ENCODE assay signal across 1 cellular context in genomic region chr6:85449818-85450577, GRCh38.
TF ChIP-seq lines count a peak whose summit lies in the region.

TSS of gene NT5E (plus strand) at chr6:85450083. CDS start at chr6:85450140, 57 bp downstream.

TF ChIP-seq in GM12878, 131 proteins besides CTCF, POLR2A, EP300 and RAD21 (continued from another document):
- TF ChIP-seq HSF1 (IDR thresholded peaks at IDR 0.05; ENCODE audit: low read depth, low read length) = no peak
- no peak for TF ChIP-seq GATAD2B (conservative IDR thresholded peaks at IDR 0.05; ENCODE audit: low read depth)
- TF ChIP-seq YBX1 (IDR thresholded peaks at IDR 0.05) = no peak
- TF ChIP-seq CREB1 (IDR thresholded peaks at IDR 0.05; ENCODE audit: low read depth) = peak; percentile 46
- TF ChIP-seq MAX (IDR thresholded peaks at IDR 0.05; ENCODE audit: low read depth, low read length) = peak; percentile 9
- TF ChIP-seq RELA (IDR thresholded peaks at IDR 0.05; ENCODE audit: borderline replicate concordance, partially characterized antibody) = no peak
- 0 out of 2 replicates have a peak, but pooled peaks have one; percentile 34 for TF ChIP-seq ATF7 (IDR thresholded peaks at IDR 0.05; ENCODE audit: low read depth)
- no peak for TF ChIP-seq E2F4 (IDR thresholded peaks at IDR 0.05; ENCODE audit: low read depth, low read length)
- TF ChIP-seq RCOR1 (conservative IDR thresholded peaks at IDR 0.05; ENCODE audit: low read depth, low read length) = 0 out of 2 replicates have a peak, but pooled peaks have one; percentile 28
- no peak for TF ChIP-seq IRF4 (IDR thresholded peaks at IDR 0.05; ENCODE audit: low read depth, low read length)
- TF ChIP-seq YY1 (IDR thresholded peaks at IDR 0.05; ENCODE audit: low read depth, low read length) = 0 out of 2 replicates have a peak, but pooled peaks have one; percentile 6
- no peak; the same call in 1 of the 2 replicates for TF ChIP-seq POLR2AphosphoS2 (IDR thresholded peaks at IDR 0.05; ENCODE audit: low read depth, low read length)
- TF ChIP-seq NFYA (IDR thresholded peaks at IDR 0.05; ENCODE audit: borderline replicate concordance, low read depth, low read length) = no peak
- TF ChIP-seq TCF12 (IDR thresholded peaks at IDR 0.05; ENCODE audit: low read depth, low read length) = no peak
- no peak for TF ChIP-seq EZH2 (IDR thresholded peaks at IDR 0.05; ENCODE audit: borderline replicate concordance, control insufficient read depth, low read depth, low read length)
- TF ChIP-seq MXI1 (IDR thresholded peaks at IDR 0.05; ENCODE audit: low read depth, low read length) = peak; percentile 63; the same call in 1 of the 2 replicates
- no peak for TF ChIP-seq HDAC2 (IDR thresholded peaks at IDR 0.05)
- 0 out of 2 replicates have a peak, but pooled peaks have one; percentile 41 for TF ChIP-seq PML (IDR thresholded peaks at IDR 0.05; ENCODE audit: low read length)
- peak; percentile 63 for TF ChIP-seq NKRF (conservative IDR thresholded peaks at IDR 0.05)
- no peak for TF ChIP-seq MEF2A (IDR thresholded peaks at IDR 0.05; ENCODE audit: insufficient read depth, low read depth, low read length)
- TF ChIP-seq DPF2 (IDR thresholded peaks at IDR 0.05) = peak; percentile 78; the same call in 1 of the 2 replicates
- TF ChIP-seq HDGF (IDR thresholded peaks at IDR 0.05) = no peak
- TF ChIP-seq BRCA1 (IDR thresholded peaks at IDR 0.05; ENCODE audit: low read depth, low read length) = no peak
- TF ChIP-seq CREM (IDR thresholded peaks at IDR 0.05; ENCODE audit: low read depth) = no peak
- peak; percentile 67 for TF ChIP-seq NR2F1 (conservative IDR thresholded peaks at IDR 0.05)
- no peak for TF ChIP-seq GABPA (IDR thresholded peaks at IDR 0.05; ENCODE audit: low read depth)
- no peak for TF ChIP-seq ZBED1 (IDR thresholded peaks at IDR 0.05; ENCODE audit: borderline replicate concordance)
- TF ChIP-seq POLR2AphosphoS5 (IDR thresholded peaks at IDR 0.05; ENCODE audit: low read length) = no peak; the same call in 1 of the 2 replicates
- no peak for TF ChIP-seq PBX3 (IDR thresholded peaks at IDR 0.05; ENCODE audit: insufficient replicate concordance, low read depth, low read length)
- TF ChIP-seq IKZF2 (IDR thresholded peaks at IDR 0.05) = peak in 1 of 2 experiments; percentile 36; a peak in 2 of 4 replicates
- no peak for TF ChIP-seq NFIC (IDR thresholded peaks at IDR 0.05; ENCODE audit: low read depth, low read length)
- TF ChIP-seq ZNF24 (IDR thresholded peaks at IDR 0.05) = no peak
- no peak for TF ChIP-seq SKIL (IDR thresholded peaks at IDR 0.05; ENCODE audit: low read depth, poor library complexity, severe bottlenecking)
- no peak for TF ChIP-seq PAX5 (IDR thresholded peaks at IDR 0.05; ENCODE audit: borderline replicate concordance, low read depth, low read length)
- TF ChIP-seq CBFB (IDR thresholded peaks at IDR 0.05; ENCODE audit: low read depth) = 0 out of 2 replicates have a peak, but pooled peaks have one; percentile 4
- no peak for TF ChIP-seq BCL3 (IDR thresholded peaks at IDR 0.05; ENCODE audit: borderline replicate concordance, insufficient read depth, low read depth, low read length, poor library complexity, severe bottlenecking)
- TF ChIP-seq RFX5 (IDR thresholded peaks at IDR 0.05; ENCODE audit: low read depth, low read length) = no peak
- TF ChIP-seq STAT1 (conservative IDR thresholded peaks at IDR 0.05) = no peak
- no peak for TF ChIP-seq HDAC6 (IDR thresholded peaks at IDR 0.05; ENCODE audit: unreplicated experiment)
- TF ChIP-seq RAD51 (IDR thresholded peaks at IDR 0.05) = no peak
- no peak for TF ChIP-seq POU2F2 (IDR thresholded peaks at IDR 0.05; ENCODE audit: borderline replicate concordance, low read depth, low read length)
